In genomic region chr6:41966961-41967311, GRCh38 we compare ENCODE assay signal across 10 cellular contexts. TPM values are rescaled to one million over a fixed set of nuclear protein-coding genes. Genes with fewer than 3 reads are reported as not detected.
DNase-seq lines count a peak whose midpoint lies in the region; ATAC-seq, FAIRE-seq and TF ChIP-seq lines count a peak whose summit lies in the region.
"Had no signal": no experiment of that assay in that cellular context is flagged by ENCODE, and none has a peak within 500 bp of the region (broad histone marks: within the 10 kb centered on the region; RNA-seq: fewer than 3 reads in every experiment).

No MANE protein-coding gene starts in this region.

- H3K27ac ChIP-seq in body of pancreas, result no peak overlapping the region
- H3K27ac ChIP-seq: psoas muscle had no signal

- no peak overlapping the region for H3K4me3 Mint-ChIP-seq in activated CD8-positive, alpha-beta memory T cell treated with anti-CD3 and anti-CD28 coated beads, Interleukin-2, amount 10 ng/mL, durations not matched to agents 7 days and 5 days

- peak; percentile 43 for DNase-seq in activated CD8-positive, alpha-beta memory T cell treated with anti-CD3 and anti-CD28 coated beads, Interleukin-2, amount 50 U/mL, for 48 hours
- no peak for DNase-seq in activated CD8-positive, alpha-beta memory T cell treated with anti-CD3 and anti-CD28 coated beads, Interleukin-2, amount 10 ng/mL, durations not matched to agents 7 days and 5 days
- DNase-seq in RCC 7860 (ENCODE audit: low spot score) (peak; percentile 87), fibroblast of villous mesenchyme (ENCODE audit: low read depth) (peak; percentile 60), body of pancreas (no peak)
- peak; percentile 26 for DNase-seq in stimulated activated CD8-positive, alpha-beta memory T cell treated with anti-CD3 and anti-CD28 coated beads, Interleukin-4, amount 100 ng/mL, for 48 hours
- no peak for DNase-seq in effector CD8-positive, alpha-beta T cell (lab: John Stamatoyannopoulos, UW)
- DNase-seq: BE2C, psoas muscle had no signal

- no peaks in the 10 kb centered on the region for H3K27me3 Mint-ChIP-seq in activated CD8-positive, alpha-beta memory T cell treated with anti-CD3 and anti-CD28 coated beads, Interleukin-2, amount 10 ng/mL, durations not matched to agents 7 days and 5 days

- peaks cover 43% of the 10 kb centered on the region for H3K4me1 Mint-ChIP-seq in activated CD8-positive, alpha-beta memory T cell treated with anti-CD3 and anti-CD28 coated beads, Interleukin-2, amount 10 ng/mL, durations not matched to agents 7 days and 5 days

- H3K36me3 ChIP-seq in body of pancreas (replicated peaks in 1 of 2; ENCODE audit: insufficient read depth in 1 of 2, low read depth in 2 of 2), result no peaks in the 10 kb centered on the region
- H3K36me3 ChIP-seq: BE2C had no signal

- 75 to 78% methylated on average over 4 of the region's 4 CpGs for WGBS in body of pancreas, 2 donors

- H3K27me3 ChIP-seq in body of pancreas, result no peaks in the 10 kb centered on the region
- H3K27me3 ChIP-seq: BE2C had no signal

- H3K4me3 ChIP-seq in fibroblast of villous mesenchyme (ENCODE audit: low read depth, low read length), result no peak overlapping the region
- H3K4me3 ChIP-seq in body of pancreas, result no peak overlapping the region
- H3K4me3 ChIP-seq: psoas muscle had no signal

- H3K9me3 ChIP-seq in body of pancreas, result no peaks in the 10 kb centered on the region
- H3K9me3 ChIP-seq: BE2C, psoas muscle had no signal

- no peak for TF ChIP-seq CTCF in fibroblast of villous mesenchyme (IDR thresholded peaks at IDR 0.05; ENCODE audit: insufficient read depth, low read depth, low read length)
- no peak for TF ChIP-seq CTCF in body of pancreas (IDR thresholded peaks at IDR 0.05)

- CTCF ChIA-PET in activated CD8-positive, alpha-beta memory T cell treated with anti-CD3 and anti-CD28 coated beads, Interleukin-2, amount 10 ng/mL, durations not matched to agents 7 days and 5 days (lab: Charles Lee), result no interaction called here

- no peaks in the 10 kb centered on the region for H3K4me1 ChIP-seq in body of pancreas
- H3K4me1 ChIP-seq: BE2C, psoas muscle had no signal

- no peak overlapping the region for H3K27ac Mint-ChIP-seq in activated CD8-positive, alpha-beta memory T cell treated with anti-CD3 and anti-CD28 coated beads, Interleukin-2, amount 10 ng/mL, durations not matched to agents 7 days and 5 days

- no peak for TF ChIP-seq POLR2A in body of pancreas (IDR thresholded peaks at IDR 0.05)

- intact Hi-C loops in body of pancreas (cut with DNase I), result no loop called here

- ATAC-seq in activated CD8-positive, alpha-beta memory T cell treated with anti-CD3 and anti-CD28 coated beads, Interleukin-2, amount 10 ng/mL, durations not matched to agents 7 days and 5 days, result no peak
- ATAC-seq in HG03571 (IDR thresholded peaks at IDR 0.05; ENCODE audit: unreplicated experiment) (no peak), body of pancreas (no peak)
- ATAC-seq: psoas muscle had no signal

- H3K9me3 Mint-ChIP-seq in activated CD8-positive, alpha-beta memory T cell treated with anti-CD3 and anti-CD28 coated beads, Interleukin-2, amount 10 ng/mL, durations not matched to agents 7 days and 5 days (ENCODE audit: low read depth), result no peaks in the 10 kb centered on the region

- H3K36me3 Mint-ChIP-seq in activated CD8-positive, alpha-beta memory T cell treated with anti-CD3 and anti-CD28 coated beads, Interleukin-2, amount 10 ng/mL, durations not matched to agents 7 days and 5 days, result peaks cover 5% of the 10 kb centered on the region

- FAIRE-seq in RCC 7860 (lab: Jason Lieb, UNC), result peak; percentile 89

RNA-seq across cellular contexts. Expression of gene CCND3, which starts 25.3 kb away (rescaled TPM):
- total RNA-seq in activated CD8-positive, alpha-beta memory T cell treated with anti-CD3 and anti-CD28 coated beads, Interleukin-2, amount 10 ng/mL, durations not matched to agents 7 days and 5 days, result 100 to 1,000 TPM; 333 to 502 TPM
- 25.8 and 42.3 TPM in 2 replicates for total RNA-seq in fibroblast of villous mesenchyme
- 10 to 100 TPM; 73.2 to 91.0 TPM for total RNA-seq in body of pancreas

RNA-seq across cellular contexts. Expression of gene BYSL, which starts 45.6 kb away (rescaled TPM):
- 10 to 100 TPM; 33.1 to 48.5 TPM for total RNA-seq in activated CD8-positive, alpha-beta memory T cell treated with anti-CD3 and anti-CD28 coated beads, Interleukin-2, amount 10 ng/mL, durations not matched to agents 7 days and 5 days
- total RNA-seq in fibroblast of villous mesenchyme (13.2 and 20.7 TPM in 2 replicates), body of pancreas (10 to 100 TPM in 1 of 2 donors, 1 to 10 TPM in 1; 3.1 to 13.5 TPM)

RNA-seq across cellular contexts. Expression of gene MED20, which starts 46.0 kb away (rescaled TPM):
- total RNA-seq in activated CD8-positive, alpha-beta memory T cell treated with anti-CD3 and anti-CD28 coated beads, Interleukin-2, amount 10 ng/mL, durations not matched to agents 7 days and 5 days, result 10 to 100 TPM; 21.9 to 25.6 TPM
- total RNA-seq in fibroblast of villous mesenchyme (31.9 and 40.2 TPM in 2 replicates), body of pancreas (10 to 100 TPM in 1 of 2 donors, 1 to 10 TPM in 1; 9.9 to 17.8 TPM)

Comparison
In these comparisons a context has a peak if more than half of its experiments do, and no peak if none do; other contexts are left out.
1. DNase-seq: peak in activated CD8-positive, alpha-beta memory T cell treated with anti-CD3 and anti-CD28 coated beads, Interleukin-2, amount 50 U/mL, for 48 hours (single experiment), RCC 7860 (single experiment), fibroblast of villous mesenchyme (single experiment) and stimulated activated CD8-positive, alpha-beta memory T cell treated with anti-CD3 and anti-CD28 coated beads, Interleukin-4, amount 100 ng/mL, for 48 hours (single experiment); none in activated CD8-positive, alpha-beta memory T cell treated with anti-CD3 and anti-CD28 coated beads, Interleukin-2, amount 10 ng/mL, durations not matched to agents 7 days and 5 days (single experiment), effector CD8-positive, alpha-beta T cell (single experiment) and body of pancreas (0 of 4).